8 cellular contexts compared by ENCODE assay signal in genomic region chr4:9703391-9703790, GRCh38.
A peak's percentile ranks its signal among the peaks of the same experiment; 100 is the strongest.
DNase-seq lines count a peak whose midpoint lies in the region; ATAC-seq and TF ChIP-seq lines count a peak whose summit lies in the region.

No MANE protein-coding gene starts in this region.

- no peak overlapping the region for H3K27ac Mint-ChIP-seq in GM23338

- no peak overlapping the region for H3K4me3 Mint-ChIP-seq in GM23338

- H3K27me3 Mint-ChIP-seq in GM23338 (ENCODE audit: insufficient read depth, low read depth, poor library complexity): peaks cover 9% of the 10 kb centered on the region

- no peak overlapping the region for H2AFZ ChIP-seq in GM23338

- H3K4me3 ChIP-seq in BE2C (ENCODE audit: low read depth, low read length): no peak overlapping the region
- no peak overlapping the region for H3K4me3 ChIP-seq in GM23338
- no peak overlapping the region for H3K4me3 ChIP-seq in fibroblast of mammary gland (ENCODE audit: control insufficient read depth, low read depth, low read length)

- H3K4me1 Mint-ChIP-seq in GM23338: no peaks in the 10 kb centered on the region; the same call in 2 of the 3 replicates

- H3F3A ChIP-seq in GM23338 (replicated peaks; ENCODE audit: low read depth): no peaks in the 10 kb centered on the region

- H3K27ac ChIP-seq in GM23338 (ENCODE audit: low read depth): no peak overlapping the region

- ATAC-seq in GM23338 (no peak), HG03025 (IDR thresholded peaks at IDR 0.05; ENCODE audit: low FRiP score, unreplicated experiment) (no peak)

- H3K4me2 ChIP-seq in GM23338: no peak overlapping the region

- H3K36me3 ChIP-seq in BE2C (no peaks in the 10 kb centered on the region), GM23338 (ENCODE audit: insufficient read depth) (no peaks in the 10 kb centered on the region)

- no peaks in the 10 kb centered on the region for H3K9me3 ChIP-seq in BE2C

- H3K4me1 ChIP-seq in BE2C (no peaks in the 10 kb centered on the region), GM23338 (ENCODE audit: insufficient read depth) (no peaks in the 10 kb centered on the region)

- peaks cover 11% of the 10 kb centered on the region; the same call in 2 of the 3 replicates for H3K36me3 Mint-ChIP-seq in GM23338 (ENCODE audit: low read depth)

- no peaks in the 10 kb centered on the region for H4K20me1 ChIP-seq in GM23338 (replicated peaks; ENCODE audit: insufficient read depth)

- H3K27me3 ChIP-seq in BE2C (no peaks in the 10 kb centered on the region), GM23338 (ENCODE audit: insufficient read depth) (no peaks in the 10 kb centered on the region)

- no peaks in the 10 kb centered on the region for H3K79me2 ChIP-seq in GM23338 (replicated peaks; ENCODE audit: insufficient read depth)

- H3K9me2 ChIP-seq in GM23338 (ENCODE audit: insufficient read depth): no peaks in the 10 kb centered on the region

- DNase-seq in BE2C (peak; percentile 43), GM23338 (ENCODE audit: low spot score) (peak; percentile 80), NCI-H774 (lab: John Stamatoyannopoulos, UW) (peak; percentile 64), fibroblast of mammary gland (ENCODE audit: low read depth) (peak; percentile 30), pons (ENCODE audit: low spot score) (peak; percentile 40), NCI-H526 treated with DMSO at 0.1 percent for 48 hours (lab: John Stamatoyannopoulos, UW) (no peak)
- DNase-seq in activated CD8-positive, alpha-beta memory T cell treated with anti-CD3 and anti-CD28 coated beads, Interleukin-2, amount 50 U/mL, for 24 hours (ENCODE audit: extremely low read depth): peak; percentile 27

- TF ChIP-seq CTCF in BE2C (IDR thresholded peaks at IDR 0.05; ENCODE audit: low read depth, low read length) (peak; percentile 65), GM23338 (conservative IDR thresholded peaks at IDR 0.05; ENCODE audit: low read depth in 2 of 2) (peak; percentile 82 to 87), fibroblast of mammary gland (conservative IDR thresholded peaks at IDR 0.05; ENCODE audit: control insufficient read depth, insufficient read depth, low read depth, low read length) (peak; percentile 56)

- peaks cover 27% of the 10 kb centered on the region for H3K9me3 Mint-ChIP-seq in GM23338

TF ChIP-seq in GM23338, 12 proteins besides CTCF, POLR2A, EP300 and RAD21:
- no peak for TF ChIP-seq POLR2AphosphoS5 (IDR thresholded peaks at IDR 0.05; ENCODE audit: low read depth)
- peak; percentile 85 for TF ChIP-seq ZNF462 (CRISPR knock-in tag; IDR thresholded peaks at IDR 0.05)
- no peak for TF ChIP-seq CREB1 (CRISPR knock-in tag; IDR thresholded peaks at IDR 0.05; ENCODE audit: low read depth)
